22 cellular contexts compared by ENCODE assay signal in genomic region chr17:41912925-41913324, GRCh38. TPM values are rescaled to one million over a fixed set of nuclear protein-coding genes. Genes with fewer than 3 reads are reported as not detected.
DNase-seq lines count a peak whose midpoint lies in the region; ATAC-seq and TF ChIP-seq lines count a peak whose summit lies in the region.
"Had no signal": no experiment of that assay in that cellular context is flagged by ENCODE, and none has a peak within 500 bp of the region (broad histone marks: within the 10 kb centered on the region; RNA-seq: fewer than 3 reads in every experiment).

No MANE protein-coding gene starts in this region.

- DNase-seq in MCF 10A (ENCODE audit: unreplicated experiment) (no peak), mammary epithelial cell (no peak), fibroblast of pulmonary artery (ENCODE audit: low read depth) (no peak), G401 (ENCODE audit: low spot score) (no peak), RWPE1 (ENCODE audit: low spot score) (no peak), ACHN (no peak)
- DNase-seq in stimulated activated CD4-positive, alpha-beta T cell treated with anti-CD3 and anti-CD28 coated beads, Interleukin-4, amount 100 ng/mL, for 24 hours, result no peak
- DNase-seq: activated CD4-positive, alpha-beta T cell treated with anti-CD3 and anti-CD28 coated beads, Interleukin-2, amount 50 U/mL, for 4 hours; activated CD8-positive, alpha-beta memory T cell treated with anti-CD3 and anti-CD28 coated beads, Interleukin-2, amount 50 U/mL, for 48 hours; CD4-positive, alpha-beta memory T cell; DMS79; foreskin melanocyte; H9; kidney; NCI-H1105 treated with DMSO at 0.1 percent for 48 hours; NCI-H510A treated with DMSO at 0.1 percent for 48 hours; right cardiac atrium; stimulated activated CD4-positive, alpha-beta T cell treated with anti-CD3 and anti-CD28 coated beads, Interleukin-15, amount 100 ng/mL, for 24 hours; uterus had no signal

- no peaks in the 10 kb centered on the region for H3K27me3 Mint-ChIP-seq in MCF 10A (ENCODE audit: insufficient read depth, unreplicated experiment)
- no peaks in the 10 kb centered on the region for H3K27me3 Mint-ChIP-seq in activated T-helper 17 cell treated with anti-CD3 and anti-CD28 coated beads, Interleukin-2, amount 50 U/mL, for 72 hours
- H3K27me3 Mint-ChIP-seq: activated naive CD4-positive, alpha-beta T cell treated with anti-CD3 and anti-CD28 coated beads, Interleukin-2, amount 50 U/mL, for 24 hours; CD4-positive, alpha-beta memory T cell had no signal

- ATAC-seq in activated T-helper 17 cell treated with anti-CD3 and anti-CD28 coated beads, Interleukin-2, amount 50 U/mL, for 72 hours (replicated peaks), result no peak
- ATAC-seq: right cardiac atrium had no signal

- no peak overlapping the region for H2AFZ ChIP-seq in mammary epithelial cell (ENCODE audit: low read depth, low read length)

- peaks cover 27% of the 10 kb centered on the region for H3K4me1 ChIP-seq in mammary epithelial cell (ENCODE audit: insufficient read depth, low read length)

- in situ Hi-C loops in mammary epithelial cell (cut with MboI; ENCODE audit: low sequenced_read_pairs in 2 of 2) (no loop called here), G401 (cut with HindIII; ENCODE audit: low sequenced_read_pairs) (no loop called here), ACHN (cut with HindIII; ENCODE audit: low pct_ligation_motif_present, low pct_unique_long_range_greater_than_20kb, low sequenced_read_pairs) (no loop called here)

- no peaks in the 10 kb centered on the region for H3K27me3 ChIP-seq in mammary epithelial cell (ENCODE audit: insufficient read depth, low read length)
- H3K27me3 ChIP-seq: uterus had no signal

- no peak overlapping the region for H3K4me2 ChIP-seq in mammary epithelial cell (ENCODE audit: insufficient read depth, low read depth, low read length)

- no peaks in the 10 kb centered on the region for H3K9me3 Mint-ChIP-seq in MCF 10A (ENCODE audit: unreplicated experiment)
- H3K9me3 Mint-ChIP-seq in activated T-helper 17 cell treated with anti-CD3 and anti-CD28 coated beads, Interleukin-2, amount 50 U/mL, for 72 hours, result no peaks in the 10 kb centered on the region
- H3K9me3 Mint-ChIP-seq: activated naive CD4-positive, alpha-beta T cell treated with anti-CD3 and anti-CD28 coated beads, Interleukin-2, amount 50 U/mL, for 24 hours; CD4-positive, alpha-beta memory T cell; H9 had no signal

- H4K20me1 ChIP-seq in mammary epithelial cell (ENCODE audit: insufficient read depth, low read length), result peaks cover 27% of the 10 kb centered on the region

- dilution Hi-C loops in mammary epithelial cell (cut with HindIII; ENCODE audit: low sequenced_read_pairs), result no loop called here

- peaks cover 65% of the 10 kb centered on the region for H3K36me3 Mint-ChIP-seq in MCF 10A (ENCODE audit: insufficient read depth, unreplicated experiment)
- peaks cover 78% of the 10 kb centered on the region for H3K36me3 Mint-ChIP-seq in activated T-helper 17 cell treated with anti-CD3 and anti-CD28 coated beads, Interleukin-2, amount 50 U/mL, for 72 hours (ENCODE audit: low read depth)

- no peak overlapping the region for H3K4me3 ChIP-seq in mammary epithelial cell (replicated peaks in 1 of 3; ENCODE audit: insufficient read depth in 1 of 3, low read depth in 2 of 3, low read length in 3 of 3)
- H3K4me3 ChIP-seq in fibroblast of pulmonary artery (replicated peaks; ENCODE audit: low read depth, low read length), result no peak overlapping the region
- H3K4me3 ChIP-seq: lung, uterus had no signal

- CTCF ChIA-PET in MCF 10A (lab: Yijun Ruan, JAX), result interaction anchor here (0.5 to 1.8 kb wide), 6 partner anchors 9 to 687 kb away, joined by 3 to 4 read pairs (median 3); no protein-coding TSS in a partner anchor
- CTCF ChIA-PET in mammary epithelial cell (lab: Charles Lee; ENCODE audit: low non-redundant PET), result no interaction called here
- CTCF ChIA-PET in RWPE1 (lab: Yijun Ruan, JAX), result no interaction called here

- BruUV-seq in MCF 10A (replicated peaks; lab: Mats Ljungman, UMichigan) (no TSS peak), mammary epithelial cell (replicated peaks; lab: Mats Ljungman, UMichigan) (no TSS peak)

- 100% methylated on average over 1 of the region's 1 CpG for WGBS in mammary epithelial cell (ENCODE audit: low coverage, missing lambda C conversion rate)

- peaks cover 27% of the 10 kb centered on the region for H3K4me1 Mint-ChIP-seq in MCF 10A (ENCODE audit: insufficient read depth, unreplicated experiment)
- H3K4me1 Mint-ChIP-seq in activated T-helper 17 cell treated with anti-CD3 and anti-CD28 coated beads, Interleukin-2, amount 50 U/mL, for 72 hours, result peaks cover 17% of the 10 kb centered on the region

- no peak for TF ChIP-seq CTCF in MCF 10A (IDR thresholded peaks at IDR 0.05; ENCODE audit: unreplicated experiment)
- no peak for TF ChIP-seq CTCF in mammary epithelial cell (conservative IDR thresholded peaks at IDR 0.05 in 1 of 2, IDR thresholded peaks at IDR 0.05 in 1 of 2; ENCODE audit: extremely low read depth in 1 of 2, insufficient read depth in 1 of 2, low read depth in 1 of 2, low read length in 2 of 2)
- peak; percentile 30 for TF ChIP-seq CTCF in fibroblast of pulmonary artery (IDR thresholded peaks at IDR 0.05; ENCODE audit: low read length, missing control alignments)
- TF ChIP-seq CTCF in RWPE1 (conservative IDR thresholded peaks at IDR 0.05; ENCODE audit: low read depth), result no peak

- no peak overlapping the region for H3K9ac ChIP-seq in mammary epithelial cell (ENCODE audit: insufficient read depth, low read length)

- H3K36me3 ChIP-seq in mammary epithelial cell (ENCODE audit: insufficient read depth, low read length), result peaks cover 56% of the 10 kb centered on the region
- H3K36me3 ChIP-seq: uterus had no signal

- H3K4me3 Mint-ChIP-seq in MCF 10A (ENCODE audit: unreplicated experiment), result no peak overlapping the region
- no peak overlapping the region for H3K4me3 Mint-ChIP-seq in activated T-helper 17 cell treated with anti-CD3 and anti-CD28 coated beads, Interleukin-2, amount 50 U/mL, for 72 hours
- H3K4me3 Mint-ChIP-seq: activated naive CD4-positive, alpha-beta T cell treated with anti-CD3 and anti-CD28 coated beads, Interleukin-2, amount 50 U/mL, for 24 hours; CD4-positive, alpha-beta memory T cell; H9 had no signal

- POLR2A ChIA-PET in MCF 10A (lab: Yijun Ruan, JAX) (interaction anchor here (1.3 kb wide), 1 partner anchor 18 kb away, joined by 3 read pairs; no protein-coding TSS in a partner anchor), RWPE1 (lab: Yijun Ruan, JAX; ENCODE audit: low non-redundant PET) (no interaction called here)

- intact Hi-C loops in MCF 10A (cut with micrococcal nuclease), result no loop called here
- intact Hi-C loops in mammary epithelial cell (cut with micrococcal nuclease), result no loop called here

- H3K79me2 ChIP-seq in mammary epithelial cell (ENCODE audit: insufficient read depth, low read length), result peaks cover 97% of the 10 kb centered on the region

- no peaks in the 10 kb centered on the region for H3K9me3 ChIP-seq in mammary epithelial cell (replicated peaks; ENCODE audit: insufficient read depth, low read length)
- H3K9me3 ChIP-seq: uterus had no signal

- H3K27ac ChIP-seq in mammary epithelial cell (ENCODE audit: insufficient read depth, low read depth, low read length) (no peak overlapping the region), RWPE1 (no peak overlapping the region)
- H3K27ac ChIP-seq: uterus had no signal

- peak overlapping the region; percentile 35 for H3K27ac Mint-ChIP-seq in MCF 10A (ENCODE audit: low read depth, unreplicated experiment)
- H3K27ac Mint-ChIP-seq in activated T-helper 17 cell treated with anti-CD3 and anti-CD28 coated beads, Interleukin-2, amount 50 U/mL, for 72 hours, result peak overlapping the region; percentile 31
- H3K27ac Mint-ChIP-seq: activated naive CD4-positive, alpha-beta T cell treated with anti-CD3 and anti-CD28 coated beads, Interleukin-2, amount 50 U/mL, for 24 hours had no signal

RNA-seq across cellular contexts. Expression of gene ACLY, which starts 5.8 kb away (rescaled TPM):
- 67.7 and 67.9 TPM in 2 replicates for total RNA-seq in MCF 10A (2022)
- 100 to 1,000 TPM; 251 to 387 TPM for total RNA-seq in mammary epithelial cell
- polyA plus RNA-seq in mammary epithelial cell, result 424 TPM
- 901 TPM for polyA minus RNA-seq in mammary epithelial cell
- total RNA-seq in activated T-helper 17 cell treated with anti-CD3 and anti-CD28 coated beads, Interleukin-2, amount 50 U/mL, for 72 hours, result 100 to 1,000 TPM in 1 of 2 donors, 10 to 100 TPM in 1; 95.4 to 222 TPM
- 193 and 255 TPM in 2 replicates for total RNA-seq in G401 (2014; rRNA removed; shearing (Covaris generic))

RNA-seq across cellular contexts. Expression of gene ODAD4, which starts 17.5 kb away (rescaled TPM):
- total RNA-seq in MCF 10A (2022) (0.96 and 1.3 TPM in 2 replicates), mammary epithelial cell (1 to 10 TPM in 1 of 2 donors, under 1 TPM in 1; 0.83 to 1.9 TPM)
- polyA plus RNA-seq in mammary epithelial cell, result 0.23 TPM
- polyA minus RNA-seq in mammary epithelial cell, result not detected
- under 1 TPM; 0.63 to 0.93 TPM for total RNA-seq in activated T-helper 17 cell treated with anti-CD3 and anti-CD28 coated beads, Interleukin-2, amount 50 U/mL, for 72 hours
- 1.7 TPM in 1 of 2 replicates, not detected in the other for total RNA-seq in G401 (2014; rRNA removed; shearing (Covaris generic))

RNA-seq across cellular contexts. Expression of gene KLHL11, which starts 47.7 kb away (rescaled TPM):
- total RNA-seq in MCF 10A (2022), result 19.1 and 22.3 TPM in 2 replicates
- total RNA-seq in mammary epithelial cell, result 10 to 100 TPM; 14.5 to 43.2 TPM
- 6.9 TPM for polyA plus RNA-seq in mammary epithelial cell
- polyA minus RNA-seq in mammary epithelial cell, result 18.2 TPM
- total RNA-seq in activated T-helper 17 cell treated with anti-CD3 and anti-CD28 coated beads, Interleukin-2, amount 50 U/mL, for 72 hours, result 10 to 100 TPM; 15.1 to 16.2 TPM
- 13.4 and 16.2 TPM in 2 replicates for total RNA-seq in G401 (2014; rRNA removed; shearing (Covaris generic))

RNA-seq across cellular contexts. Expression of gene CNP, which starts 53.7 kb away (rescaled TPM):
- total RNA-seq in MCF 10A (2022) (42.6 and 46.2 TPM in 2 replicates), mammary epithelial cell (10 to 100 TPM; 61.7 to 72.6 TPM)
- 40.4 TPM for polyA plus RNA-seq in mammary epithelial cell
- polyA minus RNA-seq in mammary epithelial cell, result 69.9 TPM
- 10 to 100 TPM; 51.4 to 82.9 TPM for total RNA-seq in activated T-helper 17 cell treated with anti-CD3 and anti-CD28 coated beads, Interleukin-2, amount 50 U/mL, for 72 hours
- 55.4 and 76.7 TPM in 2 replicates for total RNA-seq in G401 (2014; rRNA removed; shearing (Covaris generic))
